Comparison of ENCODE assay signal across 1 cellular context in the genomic region with DNA sequence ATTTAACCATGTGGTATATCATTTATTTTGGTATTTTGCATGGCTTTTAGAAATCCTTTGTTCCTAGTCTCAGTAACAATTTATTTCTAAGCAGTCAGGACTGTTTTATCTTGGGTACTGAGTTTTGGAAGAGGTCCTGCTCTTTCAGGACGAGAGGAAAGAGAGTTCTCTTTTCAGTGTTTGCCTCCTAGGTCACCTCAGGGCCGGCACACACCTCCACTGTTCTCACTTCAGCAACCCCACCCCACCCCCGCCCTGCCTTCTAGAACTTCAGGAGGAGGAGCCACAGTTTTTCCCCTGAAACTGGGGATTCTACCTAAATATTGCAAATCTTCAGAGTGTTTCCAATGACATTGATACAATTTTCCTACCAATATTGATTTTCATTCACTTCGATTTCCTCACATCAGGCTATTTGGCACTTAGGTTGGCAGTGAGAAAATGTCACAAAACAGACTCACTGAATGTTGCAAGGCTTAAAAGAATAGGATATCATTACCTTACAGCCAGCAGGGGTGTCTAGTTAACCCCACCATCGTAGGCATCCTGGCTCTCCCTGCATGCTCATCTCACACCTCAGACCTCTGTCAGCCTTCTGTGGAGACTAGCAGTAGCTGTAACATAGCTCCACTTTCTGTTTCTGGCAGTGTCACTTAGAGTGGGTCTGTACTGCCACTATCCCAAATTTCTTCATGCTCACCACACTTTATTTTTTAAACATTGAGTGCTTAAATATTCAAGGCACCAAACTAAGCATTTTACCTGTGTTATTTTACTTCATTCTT.
TF ChIP-seq lines count a peak whose summit lies in the region.

No MANE protein-coding gene starts in this region.

TF ChIP-seq in GM12878, 131 proteins besides CTCF, POLR2A, EP300 and RAD21:
- TF ChIP-seq HDAC6 (IDR thresholded peaks at IDR 0.05; ENCODE audit: unreplicated experiment) = no peak
- TF ChIP-seq NR2F1 (conservative IDR thresholded peaks at IDR 0.05) = no peak
- no peak for TF ChIP-seq EGR1 (IDR thresholded peaks at IDR 0.05; ENCODE audit: borderline replicate concordance in 1 of 2, low read depth in 2 of 2, low read length in 2 of 2)
- TF ChIP-seq MTA2 (IDR thresholded peaks at IDR 0.05; ENCODE audit: low read depth) = no peak
- TF ChIP-seq, protein P1, sequence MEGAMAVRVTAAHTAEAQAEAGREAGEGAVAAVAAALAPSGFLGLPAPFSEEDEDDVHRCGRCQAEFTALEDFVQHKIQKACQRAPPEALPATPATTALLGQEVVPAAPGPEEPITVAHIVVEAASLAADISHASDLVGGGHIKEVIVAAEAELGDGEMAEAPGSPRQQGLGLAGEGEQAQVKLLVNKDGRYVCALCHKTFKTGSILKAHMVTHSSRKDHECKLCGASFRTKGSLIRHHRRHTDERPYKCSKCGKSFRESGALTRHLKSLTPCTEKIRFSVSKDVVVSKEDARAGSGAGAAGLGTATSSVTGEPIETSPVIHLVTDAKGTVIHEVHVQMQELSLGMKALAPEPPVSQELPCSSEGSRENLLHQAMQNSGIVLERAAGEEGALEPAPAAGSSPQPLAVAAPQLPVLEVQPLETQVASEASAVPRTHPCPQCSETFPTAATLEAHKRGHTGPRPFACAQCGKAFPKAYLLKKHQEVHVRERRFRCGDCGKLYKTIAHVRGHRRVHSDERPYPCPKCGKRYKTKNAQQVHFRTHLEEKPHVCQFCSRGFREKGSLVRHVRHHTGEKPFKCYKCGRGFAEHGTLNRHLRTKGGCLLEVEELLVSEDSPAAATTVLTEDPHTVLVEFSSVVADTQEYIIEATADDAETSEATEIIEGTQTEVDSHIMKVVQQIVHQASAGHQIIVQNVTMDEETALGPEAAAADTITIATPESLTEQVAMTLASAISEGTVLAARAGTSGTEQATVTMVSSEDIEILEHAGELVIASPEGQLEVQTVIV (IDR thresholded peaks at IDR 0.05; ENCODE audit: borderline replicate concordance, partially characterized antibody) = no peak
- TF ChIP-seq CREB1 (IDR thresholded peaks at IDR 0.05; ENCODE audit: low read depth) = no peak
- no peak for TF ChIP-seq SUPT20H (IDR thresholded peaks at IDR 0.05; ENCODE audit: borderline replicate concordance, control insufficient read depth, low read depth, low read length)
- TF ChIP-seq IRF5 (IDR thresholded peaks at IDR 0.05; ENCODE audit: borderline replicate concordance) = no peak
- TF ChIP-seq IKZF1 (conservative IDR thresholded peaks at IDR 0.05) = no peak
- no peak for TF ChIP-seq SP1 (IDR thresholded peaks at IDR 0.05; ENCODE audit: low read depth, low read length)
